Comparison of ENCODE assay signal across 16 cellular contexts in the genomic region with DNA sequence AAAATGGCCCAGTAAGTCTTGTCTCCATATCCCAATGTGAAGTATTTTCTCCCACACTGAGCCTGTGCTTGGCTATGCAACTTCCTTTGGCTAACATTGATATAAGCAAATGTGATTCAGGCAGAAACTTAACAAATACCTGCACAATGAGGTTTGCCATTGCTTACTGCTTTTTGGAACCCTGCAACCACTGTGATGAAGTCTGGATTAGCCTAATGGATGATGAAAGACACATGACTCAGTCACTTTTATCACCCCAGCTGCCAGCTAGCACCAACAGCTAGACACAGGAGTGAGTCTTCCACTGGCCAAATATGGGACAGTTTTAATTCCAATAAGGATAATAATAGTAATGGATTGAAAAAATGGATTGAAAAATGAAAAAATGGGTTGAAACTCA.
"Had no signal": no experiment of that assay in that cellular context is flagged by ENCODE, and none has a peak within 500 bp of the region (broad histone marks: within the 10 kb centered on the region; RNA-seq: fewer than 3 reads in every experiment).

No MANE protein-coding gene starts in this region.

- ATAC-seq: activated naive CD8-positive, alpha-beta T cell treated with anti-CD3 and anti-CD28 coated beads, Interleukin-2, amount 50 U/mL, for 24 hours; activated T-helper 17 cell treated with anti-CD3 and anti-CD28 coated beads, Interleukin-2, amount 50 U/mL, for 72 hours; gastroesophageal sphincter; left lung; psoas muscle; sciatic nerve; stimulated activated naive CD8-positive, alpha-beta T cell treated with anti-CD3 and anti-CD28 coated beads, Interleukin-15, amount 100 ng/mL, for 72 hours; T-cell had no signal

- H3K27me3 Mint-ChIP-seq: activated naive CD8-positive, alpha-beta T cell treated with anti-CD3 and anti-CD28 coated beads, Interleukin-2, amount 50 U/mL, for 24 hours; activated T-helper 17 cell treated with anti-CD3 and anti-CD28 coated beads, Interleukin-2, amount 50 U/mL, for 72 hours; stimulated activated naive CD8-positive, alpha-beta T cell treated with anti-CD3 and anti-CD28 coated beads, Interleukin-15, amount 100 ng/mL, for 72 hours; T-cell had no signal

- DNase-seq: activated CD4-positive, CD25-positive, alpha-beta regulatory T cell treated with anti-CD3 and anti-CD28 coated beads, Interleukin-2, amount 50 U/mL, for 72 hours; activated naive CD4-positive, alpha-beta T cell treated with anti-CD3 and anti-CD28 coated beads for 36 hours; activated naive CD8-positive, alpha-beta T cell treated with anti-CD3 and anti-CD28 coated beads, Interleukin-2, amount 50 U/mL, for 24 hours; aorta; erythroblast; left lung; psoas muscle; stimulated activated CD4-positive, alpha-beta T cell treated with anti-CD3 and anti-CD28 coated beads, Interleukin-1b, Interleukin-23, amount 100 ng/mL, for 48 hours; stimulated activated naive CD8-positive, alpha-beta T cell treated with anti-CD3 and anti-CD28 coated beads, Interleukin-15, amount 100 ng/mL, for 72 hours; T-cell; T-helper 9 cell; upper lobe of left lung had no signal

- H3K27ac Mint-ChIP-seq: activated naive CD4-positive, alpha-beta T cell treated with anti-CD3 and anti-CD28 coated beads for 36 hours; activated naive CD8-positive, alpha-beta T cell treated with anti-CD3 and anti-CD28 coated beads, Interleukin-2, amount 50 U/mL, for 24 hours; activated T-helper 17 cell treated with anti-CD3 and anti-CD28 coated beads, Interleukin-2, amount 50 U/mL, for 72 hours; T-cell had no signal

- H3K36me3 ChIP-seq: gastroesophageal sphincter, left lung, upper lobe of left lung had no signal

- H3K4me3 ChIP-seq: gastroesophageal sphincter, left lung, psoas muscle, upper lobe of left lung had no signal

- H3K4me3 Mint-ChIP-seq: activated naive CD4-positive, alpha-beta T cell treated with anti-CD3 and anti-CD28 coated beads for 36 hours; activated naive CD8-positive, alpha-beta T cell treated with anti-CD3 and anti-CD28 coated beads, Interleukin-2, amount 50 U/mL, for 24 hours; activated T-helper 17 cell treated with anti-CD3 and anti-CD28 coated beads, Interleukin-2, amount 50 U/mL, for 72 hours; neural crest cell; stimulated activated naive CD8-positive, alpha-beta T cell treated with anti-CD3 and anti-CD28 coated beads, Interleukin-15, amount 100 ng/mL, for 72 hours; T-cell had no signal

- H3K4me1 ChIP-seq: gastroesophageal sphincter, left lung, psoas muscle, upper lobe of left lung had no signal

- H3K9me3 ChIP-seq: gastroesophageal sphincter, left lung, psoas muscle, upper lobe of left lung had no signal

- H3K9me3 Mint-ChIP-seq: neural crest cell had no signal

- H3K27ac ChIP-seq: gastroesophageal sphincter, left lung, psoas muscle, upper lobe of left lung had no signal

- H3K4me1 Mint-ChIP-seq: activated naive CD8-positive, alpha-beta T cell treated with anti-CD3 and anti-CD28 coated beads, Interleukin-2, amount 50 U/mL, for 24 hours; activated T-helper 17 cell treated with anti-CD3 and anti-CD28 coated beads, Interleukin-2, amount 50 U/mL, for 72 hours; neural crest cell; stimulated activated naive CD8-positive, alpha-beta T cell treated with anti-CD3 and anti-CD28 coated beads, Interleukin-15, amount 100 ng/mL, for 72 hours; T-cell had no signal

- H3K27me3 ChIP-seq: gastroesophageal sphincter, left lung, upper lobe of left lung had no signal

- H3K36me3 Mint-ChIP-seq: T-cell had no signal
